Comparison of ENCODE assay signal across 1 cellular context in the genomic region with DNA sequence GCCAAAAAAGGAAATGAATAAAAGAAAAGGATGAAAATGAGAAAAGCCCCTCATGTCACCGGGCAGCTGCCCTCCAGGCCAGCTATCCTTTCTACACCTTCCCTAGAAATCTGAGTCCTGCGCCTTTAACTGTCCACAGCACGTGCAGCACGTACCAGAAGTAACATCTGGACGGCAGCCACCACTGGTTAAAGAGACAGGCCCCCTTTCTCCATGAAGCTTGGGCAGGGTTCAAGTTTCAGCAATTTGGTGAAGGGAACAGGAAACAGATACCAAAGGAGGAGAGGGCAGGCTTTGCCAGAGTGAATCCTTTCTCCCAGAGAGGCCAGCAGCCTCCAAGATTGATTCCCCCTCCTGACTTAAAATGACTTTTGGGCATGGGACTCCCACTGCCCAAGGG.
TF ChIP-seq lines count a peak whose summit lies in the region.

No MANE protein-coding gene starts in this region.

TF ChIP-seq in GM23338, 12 proteins besides CTCF, POLR2A, EP300 and RAD21 (continued from another document):
- TF ChIP-seq ZNF462 (CRISPR knock-in tag; IDR thresholded peaks at IDR 0.05) (no peak), ZNF114 (CRISPR knock-in tag; IDR thresholded peaks at IDR 0.05) (no peak), ZNF331 (CRISPR knock-in tag; IDR thresholded peaks at IDR 0.05; ENCODE audit: low read depth) (no peak), POLR2AphosphoS5 (IDR thresholded peaks at IDR 0.05; ENCODE audit: low read depth) (no peak)
- TF ChIP-seq, protein P1, sequence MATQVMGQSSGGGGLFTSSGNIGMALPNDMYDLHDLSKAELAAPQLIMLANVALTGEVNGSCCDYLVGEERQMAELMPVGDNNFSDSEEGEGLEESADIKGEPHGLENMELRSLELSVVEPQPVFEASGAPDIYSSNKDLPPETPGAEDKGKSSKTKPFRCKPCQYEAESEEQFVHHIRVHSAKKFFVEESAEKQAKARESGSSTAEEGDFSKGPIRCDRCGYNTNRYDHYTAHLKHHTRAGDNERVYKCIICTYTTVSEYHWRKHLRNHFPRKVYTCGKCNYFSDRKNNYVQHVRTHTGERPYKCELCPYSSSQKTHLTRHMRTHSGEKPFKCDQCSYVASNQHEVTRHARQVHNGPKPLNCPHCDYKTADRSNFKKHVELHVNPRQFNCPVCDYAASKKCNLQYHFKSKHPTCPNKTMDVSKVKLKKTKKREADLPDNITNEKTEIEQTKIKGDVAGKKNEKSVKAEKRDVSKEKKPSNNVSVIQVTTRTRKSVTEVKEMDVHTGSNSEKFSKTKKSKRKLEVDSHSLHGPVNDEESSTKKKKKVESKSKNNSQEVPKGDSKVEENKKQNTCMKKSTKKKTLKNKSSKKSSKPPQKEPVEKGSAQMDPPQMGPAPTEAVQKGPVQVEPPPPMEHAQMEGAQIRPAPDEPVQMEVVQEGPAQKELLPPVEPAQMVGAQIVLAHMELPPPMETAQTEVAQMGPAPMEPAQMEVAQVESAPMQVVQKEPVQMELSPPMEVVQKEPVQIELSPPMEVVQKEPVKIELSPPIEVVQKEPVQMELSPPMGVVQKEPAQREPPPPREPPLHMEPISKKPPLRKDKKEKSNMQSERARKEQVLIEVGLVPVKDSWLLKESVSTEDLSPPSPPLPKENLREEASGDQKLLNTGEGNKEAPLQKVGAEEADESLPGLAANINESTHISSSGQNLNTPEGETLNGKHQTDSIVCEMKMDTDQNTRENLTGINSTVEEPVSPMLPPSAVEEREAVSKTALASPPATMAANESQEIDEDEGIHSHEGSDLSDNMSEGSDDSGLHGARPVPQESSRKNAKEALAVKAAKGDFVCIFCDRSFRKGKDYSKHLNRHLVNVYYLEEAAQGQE (IDR thresholded peaks at IDR 0.05; ENCODE audit: unreplicated experiment): no peak
